1 cellular context compared by ENCODE assay signal in the genomic region with DNA sequence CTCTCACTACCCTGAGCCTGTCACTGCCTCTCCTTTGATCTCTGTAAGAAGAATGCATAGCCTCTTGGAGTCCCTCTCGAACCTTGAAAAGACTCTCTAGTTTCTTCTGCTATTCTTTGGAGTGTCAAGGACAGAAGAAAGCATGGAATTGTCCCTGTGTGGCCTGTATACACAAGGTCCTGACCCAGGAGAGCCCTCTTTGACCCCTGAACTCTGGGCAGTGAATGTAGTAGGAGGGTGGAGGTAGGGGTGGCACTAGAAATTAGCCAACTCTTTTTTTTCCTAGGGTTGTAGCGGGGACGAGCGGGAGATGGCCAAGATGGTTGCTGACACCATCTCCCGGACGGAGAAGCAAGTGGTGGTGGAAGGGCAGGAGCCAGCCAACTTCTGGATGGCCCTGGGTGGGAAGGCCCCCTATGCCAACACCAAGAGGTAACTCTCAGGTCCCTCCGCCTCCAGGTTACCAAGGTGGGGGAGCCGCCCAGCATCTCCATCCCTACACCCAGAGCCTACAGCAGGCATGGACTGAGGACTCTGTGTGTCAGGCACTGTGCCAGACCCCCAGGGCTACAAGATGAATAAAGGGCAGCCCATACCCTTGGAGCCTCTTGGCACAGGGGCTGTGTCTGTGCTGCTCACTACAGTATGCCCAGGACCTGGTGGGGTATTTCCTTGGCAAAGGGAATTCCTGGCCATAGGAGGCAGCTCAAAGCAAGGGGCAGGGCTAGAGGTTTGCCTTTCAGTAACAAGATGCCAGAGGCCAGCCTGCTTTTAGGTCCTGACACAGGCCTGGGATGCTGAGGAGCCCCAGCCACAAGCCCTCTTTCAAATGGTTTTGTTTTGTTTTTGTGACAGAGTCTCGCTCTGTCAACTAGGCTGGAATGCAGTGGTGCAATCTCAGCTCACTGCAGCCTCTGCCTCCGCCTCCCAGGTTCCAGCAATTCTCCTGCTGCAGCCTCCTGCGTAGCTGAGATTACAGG.
TF ChIP-seq lines count a peak whose summit lies in the region.

No MANE protein-coding gene starts in this region.

TF ChIP-seq in HepG2, 621 proteins besides CTCF, POLR2A, EP300 and RAD21:
- no peak for TF ChIP-seq FLYWCH1 (CRISPR knock-in tag; IDR thresholded peaks at IDR 0.05)
- TF ChIP-seq AGO2 (optimal IDR thresholded peaks at IDR 0.05; ENCODE audit: low read depth, low read length) = peak; percentile 58
- TF ChIP-seq ZNF839 (CRISPR knock-in tag; IDR thresholded peaks at IDR 0.05; ENCODE audit: borderline replicate concordance) = no peak
- peak; percentile 25; the same call in 1 of the 2 replicates for TF ChIP-seq NR2F6 (IDR thresholded peaks at IDR 0.05)
- TF ChIP-seq NR2F6 (CRISPR knock-in tag; IDR thresholded peaks at IDR 0.05) = no peak
- peak; percentile 37; the same call in 1 of the 2 replicates for TF ChIP-seq POLR2AphosphoS5 (IDR thresholded peaks at IDR 0.05; ENCODE audit: low read depth, low read length)
- 0 out of 2 replicates have a peak, but pooled peaks have one; percentile 21 for TF ChIP-seq NPAS2 (CRISPR knock-in tag; IDR thresholded peaks at IDR 0.05; ENCODE audit: borderline replicate concordance)
- TF ChIP-seq ZNF891 (CRISPR knock-in tag; IDR thresholded peaks at IDR 0.05) = peak; percentile 48; the same call in 1 of the 2 replicates
- no peak for TF ChIP-seq TBP (CRISPR knock-in tag; IDR thresholded peaks at IDR 0.05)
- no peak for TF ChIP-seq CBFB (CRISPR knock-in tag; IDR thresholded peaks at IDR 0.05)
- TF ChIP-seq ZNF879 (CRISPR knock-in tag; IDR thresholded peaks at IDR 0.05) = no peak
- TF ChIP-seq, protein P1, sequence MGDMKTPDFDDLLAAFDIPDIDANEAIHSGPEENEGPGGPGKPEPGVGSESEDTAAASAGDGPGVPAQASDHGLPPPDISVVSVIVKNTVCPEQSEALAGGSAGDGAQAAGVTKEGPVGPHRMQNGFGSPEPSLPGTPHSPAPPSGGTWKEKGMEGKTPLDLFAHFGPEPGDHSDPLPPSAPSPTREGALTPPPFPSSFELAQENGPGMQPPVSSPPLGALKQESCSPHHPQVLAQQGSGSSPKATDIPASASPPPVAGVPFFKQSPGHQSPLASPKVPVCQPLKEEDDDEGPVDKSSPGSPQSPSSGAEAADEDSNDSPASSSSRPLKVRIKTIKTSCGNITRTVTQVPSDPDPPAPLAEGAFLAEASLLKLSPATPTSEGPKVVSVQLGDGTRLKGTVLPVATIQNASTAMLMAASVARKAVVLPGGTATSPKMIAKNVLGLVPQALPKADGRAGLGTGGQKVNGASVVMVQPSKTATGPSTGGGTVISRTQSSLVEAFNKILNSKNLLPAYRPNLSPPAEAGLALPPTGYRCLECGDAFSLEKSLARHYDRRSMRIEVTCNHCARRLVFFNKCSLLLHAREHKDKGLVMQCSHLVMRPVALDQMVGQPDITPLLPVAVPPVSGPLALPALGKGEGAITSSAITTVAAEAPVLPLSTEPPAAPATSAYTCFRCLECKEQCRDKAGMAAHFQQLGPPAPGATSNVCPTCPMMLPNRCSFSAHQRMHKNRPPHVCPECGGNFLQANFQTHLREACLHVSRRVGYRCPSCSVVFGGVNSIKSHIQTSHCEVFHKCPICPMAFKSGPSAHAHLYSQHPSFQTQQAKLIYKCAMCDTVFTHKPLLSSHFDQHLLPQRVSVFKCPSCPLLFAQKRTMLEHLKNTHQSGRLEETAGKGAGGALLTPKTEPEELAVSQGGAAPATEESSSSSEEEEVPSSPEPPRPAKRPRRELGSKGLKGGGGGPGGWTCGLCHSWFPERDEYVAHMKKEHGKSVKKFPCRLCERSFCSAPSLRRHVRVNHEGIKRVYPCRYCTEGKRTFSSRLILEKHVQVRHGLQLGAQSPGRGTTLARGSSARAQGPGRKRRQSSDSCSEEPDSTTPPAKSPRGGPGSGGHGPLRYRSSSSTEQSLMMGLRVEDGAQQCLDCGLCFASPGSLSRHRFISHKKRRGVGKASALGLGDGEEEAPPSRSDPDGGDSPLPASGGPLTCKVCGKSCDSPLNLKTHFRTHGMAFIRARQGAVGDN (CRISPR knock-in tag; IDR thresholded peaks at IDR 0.05) = peak; percentile 25; the same call in 1 of the 2 replicates
- TF ChIP-seq ZFP90 (CRISPR knock-in tag; IDR thresholded peaks at IDR 0.05; ENCODE audit: borderline replicate concordance) = no peak
- TF ChIP-seq NR2F2 (IDR thresholded peaks at IDR 0.05; ENCODE audit: borderline replicate concordance, low read depth) = 0 out of 2 replicates have a peak, but pooled peaks have one; percentile 22
- TF ChIP-seq, protein P2, sequence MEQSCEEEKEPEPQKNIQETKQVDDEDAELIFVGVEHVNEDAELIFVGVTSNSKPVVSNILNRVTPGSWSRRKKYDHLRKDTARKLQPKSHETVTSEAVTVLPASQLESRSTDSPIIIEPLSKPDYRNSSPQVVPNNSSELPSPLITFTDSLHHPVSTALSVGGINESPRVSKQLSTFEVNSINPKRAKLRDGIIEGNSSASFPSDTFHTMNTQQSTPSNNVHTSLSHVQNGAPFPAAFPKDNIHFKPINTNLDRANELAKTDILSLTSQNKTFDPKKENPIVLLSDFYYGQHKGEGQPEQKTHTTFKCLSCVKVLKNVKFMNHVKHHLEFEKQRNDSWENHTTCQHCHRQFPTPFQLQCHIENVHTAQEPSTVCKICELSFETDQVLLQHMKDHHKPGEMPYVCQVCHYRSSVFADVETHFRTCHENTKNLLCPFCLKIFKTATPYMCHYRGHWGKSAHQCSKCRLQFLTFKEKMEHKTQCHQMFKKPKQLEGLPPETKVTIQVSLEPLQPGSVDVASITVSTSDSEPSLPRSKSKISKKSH (CRISPR knock-in tag; IDR thresholded peaks at IDR 0.05; ENCODE audit: borderline replicate concordance) = 0 out of 2 replicates have a peak, but pooled peaks have one; percentile 41
- TF ChIP-seq ZSCAN31 (CRISPR knock-in tag; IDR thresholded peaks at IDR 0.05; ENCODE audit: low read depth) = no peak
- TF ChIP-seq, protein P3, sequence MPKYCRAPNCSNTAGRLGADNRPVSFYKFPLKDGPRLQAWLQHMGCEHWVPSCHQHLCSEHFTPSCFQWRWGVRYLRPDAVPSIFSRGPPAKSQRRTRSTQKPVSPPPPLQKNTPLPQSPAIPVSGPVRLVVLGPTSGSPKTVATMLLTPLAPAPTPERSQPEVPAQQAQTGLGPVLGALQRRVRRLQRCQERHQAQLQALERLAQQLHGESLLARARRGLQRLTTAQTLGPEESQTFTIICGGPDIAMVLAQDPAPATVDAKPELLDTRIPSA (CRISPR knock-in tag; IDR thresholded peaks at IDR 0.05; ENCODE audit: borderline replicate concordance) = no peak
- peak; percentile 49; the same call in 1 of the 2 replicates for TF ChIP-seq MEF2D (CRISPR knock-in tag; IDR thresholded peaks at IDR 0.05)
- no peak for TF ChIP-seq ZNF780A (CRISPR knock-in tag; IDR thresholded peaks at IDR 0.05)
- 0 out of 2 replicates have a peak, but pooled peaks have one; percentile 14 for TF ChIP-seq CEBPB (IDR thresholded peaks at IDR 0.05; ENCODE audit: borderline replicate concordance, low read depth, low read length)
- TF ChIP-seq RFXANK (CRISPR knock-in tag; IDR thresholded peaks at IDR 0.05) = no peak
- no peak for TF ChIP-seq CHCHD3 (CRISPR knock-in tag; IDR thresholded peaks at IDR 0.05)
- TF ChIP-seq MTA3 (CRISPR knock-in tag; IDR thresholded peaks at IDR 0.05) = no peak
- 0 out of 2 replicates have a peak, but pooled peaks have one; percentile 14 for TF ChIP-seq POLR2G (IDR thresholded peaks at IDR 0.05; ENCODE audit: low read depth, low read length)
- no peak for TF ChIP-seq IKZF4 (CRISPR knock-in tag; IDR thresholded peaks at IDR 0.05; ENCODE audit: borderline replicate concordance, low read depth, not compliant biosample characterization)
- no peak for TF ChIP-seq ZFP36L1 (CRISPR knock-in tag; IDR thresholded peaks at IDR 0.05)
- peak; percentile 14 for TF ChIP-seq TEAD3 (CRISPR knock-in tag; optimal IDR thresholded peaks at IDR 0.05; ENCODE audit: borderline replicate concordance)
- no peak for TF ChIP-seq ZSCAN22 (CRISPR knock-in tag; IDR thresholded peaks at IDR 0.05)
- TF ChIP-seq ZNF431 (CRISPR knock-in tag; IDR thresholded peaks at IDR 0.05; ENCODE audit: borderline replicate concordance, low read depth) = no peak
- no peak for TF ChIP-seq ZNF180 (CRISPR knock-in tag; IDR thresholded peaks at IDR 0.05; ENCODE audit: borderline replicate concordance, low read depth)
- TF ChIP-seq ZNF12 (CRISPR knock-in tag; IDR thresholded peaks at IDR 0.05) = 0 out of 2 replicates have a peak, but pooled peaks have one; percentile 22
- no peak for TF ChIP-seq JUNB (CRISPR knock-in tag; IDR thresholded peaks at IDR 0.05; ENCODE audit: borderline replicate concordance)
- TF ChIP-seq, protein P4, sequence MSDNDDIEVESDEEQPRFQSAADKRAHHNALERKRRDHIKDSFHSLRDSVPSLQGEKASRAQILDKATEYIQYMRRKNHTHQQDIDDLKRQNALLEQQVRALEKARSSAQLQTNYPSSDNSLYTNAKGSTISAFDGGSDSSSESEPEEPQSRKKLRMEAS (IDR thresholded peaks at IDR 0.05) = 0 out of 2 replicates have a peak, but pooled peaks have one; percentile 18
- no peak for TF ChIP-seq HDAC2 (CRISPR knock-in tag; IDR thresholded peaks at IDR 0.05)
- TF ChIP-seq NR2F1 (CRISPR knock-in tag; IDR thresholded peaks at IDR 0.05) = no peak
